Comparison of ENCODE assay signal across 8 cellular contexts in genomic region chr15:69668963-69669362, GRCh38.
DNase-seq lines count a peak whose midpoint lies in the region; ATAC-seq and TF ChIP-seq lines count a peak whose summit lies in the region.

No MANE protein-coding gene starts in this region.

- CTCF ChIA-PET in GM10248 (lab: Yijun Ruan, JAX) = interaction anchor here (1.0 to 1.6 kb wide), 4 partner anchors 11 to 797 kb away, joined by 3 to 4 read pairs (median 4); no protein-coding TSS in a partner anchor

- TF ChIP-seq POLR2A in thyroid gland (IDR thresholded peaks at IDR 0.05) = no peak

- POLR2A ChIA-PET in GM10248 (lab: Yijun Ruan, JAX) = interaction anchor here (0.7 kb wide), 1 partner anchor 51 kb away, joined by 3 read pairs; no protein-coding TSS in a partner anchor

- no peaks in the 10 kb centered on the region for H3K36me3 ChIP-seq in thyroid gland

- H3K9me3 ChIP-seq in right cardiac atrium (ENCODE audit: control insufficient read depth, low read length) = no peaks in the 10 kb centered on the region
- H3K9me3 ChIP-seq in thyroid gland = no peaks in the 10 kb centered on the region

- intact Hi-C loops in right cardiac atrium (cut with DNase I) (no loop called here), thyroid gland (cut with DNase I) (no loop called here)

- H3K4me3 ChIP-seq in Jurkat, Clone E6-1 (ENCODE audit: low read length) = no peak overlapping the region
- no peak overlapping the region for H3K4me3 ChIP-seq in right cardiac atrium (ENCODE audit: low read length)
- no peak overlapping the region for H3K4me3 ChIP-seq in thyroid gland (replicated peaks in 1 of 3)

- 66% methylated on average over 4 of the region's 4 CpGs for WGBS in right cardiac atrium
- 73 to 74% methylated on average over 3 to 4 of the region's 4 CpGs for WGBS in thyroid gland, 2 donors

- H3K27me3 ChIP-seq in right cardiac atrium (ENCODE audit: control insufficient read depth, insufficient read depth) = no peaks in the 10 kb centered on the region
- H3K27me3 ChIP-seq in thyroid gland = no peaks in the 10 kb centered on the region

- H3K4me1 ChIP-seq in right cardiac atrium (ENCODE audit: control insufficient read depth, insufficient read depth, low read length) = peaks cover 2% of the 10 kb centered on the region
- H3K4me1 ChIP-seq in thyroid gland = no peaks in the 10 kb centered on the region

- DNase-seq in GM10248 (ENCODE audit: extremely low spot score) = peak; percentile 62
- DNase-seq in Jurkat, Clone E6-1 (ENCODE audit: low read depth, low spot score) = peak; percentile 50
- DNase-seq in right cardiac atrium = peak in 1 of 3 donors; percentile 60
- no peak for DNase-seq in medulla oblongata (ENCODE audit: extremely low spot score)
- no peak for DNase-seq in thyroid gland
- DNase-seq in DMS114 treated with DMSO at 0.1 percent for 48 hours (lab: John Stamatoyannopoulos, UW; ENCODE audit: unreplicated experiment) = no peak
- DNase-seq in DMS 273 treated with DMSO at 0.1 percent for 48 hours (lab: John Stamatoyannopoulos, UW) = no peak

- ATAC-seq in GM19463 (IDR thresholded peaks at IDR 0.05; ENCODE audit: unreplicated experiment) = peak; percentile 63
- peak; percentile 9 to 19 for ATAC-seq in right cardiac atrium

- TF ChIP-seq CTCF in GM10248 (IDR thresholded peaks at IDR 0.05; ENCODE audit: control extremely low read depth, extremely low read depth, low read depth, missing control alignments) (no peak), thyroid gland (IDR thresholded peaks at IDR 0.05) (no peak)

- H3K27ac ChIP-seq in right cardiac atrium (ENCODE audit: low read length) (no peak overlapping the region), thyroid gland (no peak overlapping the region)

Comparison
In these comparisons a context has a peak if more than half of its experiments do, and no peak if none do; other contexts are left out.
1. DNase-seq: peak in GM10248 (single experiment) and Jurkat, Clone E6-1 (single experiment); none in medulla oblongata (single experiment), thyroid gland (0 of 2), DMS114 treated with DMSO at 0.1 percent for 48 hours (single experiment) and DMS 273 treated with DMSO at 0.1 percent for 48 hours (single experiment).